8 cellular contexts compared by ENCODE assay signal in genomic region chr17:49229805-49230600, GRCh38. TPM values are rescaled to one million over a fixed set of nuclear protein-coding genes. Genes with fewer than 3 reads are reported as not detected.
DNase-seq lines count a peak whose midpoint lies in the region; ATAC-seq and TF ChIP-seq lines count a peak whose summit lies in the region.

No MANE protein-coding gene starts in this region.

- no peak for ATAC-seq in GM21717 (IDR thresholded peaks at IDR 0.05; ENCODE audit: unreplicated experiment)

- H3K4me3 Mint-ChIP-seq in CD4-positive, alpha-beta memory T cell: peak overlapping the region; percentile 64 to 95 (median 83)
- H3K4me3 Mint-ChIP-seq in IgD-negative memory B cell: peak overlapping the region; percentile 81 to 93 (median 88)
- peak overlapping the region; percentile 82 for H3K4me3 Mint-ChIP-seq in nephron progenitor cell

- H3K9ac ChIP-seq in duodenal mucosa (ENCODE audit: low read depth in 1 of 2, low read length in 2 of 2): no peak overlapping the region

- peaks cover 8 to 24% (median 13%) of the 10 kb centered on the region in 4 donors for H3K4me1 Mint-ChIP-seq in CD4-positive, alpha-beta memory T cell
- peaks cover 6 to 14% (median 11%) of the 10 kb centered on the region in 3 donors for H3K4me1 Mint-ChIP-seq in IgD-negative memory B cell
- peaks cover 28% of the 10 kb centered on the region for H3K4me1 Mint-ChIP-seq in nephron progenitor cell

- no peaks in the 10 kb centered on the region for H3K9me3 ChIP-seq in CD4-positive, alpha-beta memory T cell (ENCODE audit: control insufficient read depth in 1 of 2, low read length in 2 of 2)
- H3K9me3 ChIP-seq in duodenal mucosa (ENCODE audit: control insufficient read depth in 1 of 2, low read length in 2 of 2): no peaks in the 10 kb centered on the region

- H3K36me3 ChIP-seq in CD4-positive, alpha-beta memory T cell (ENCODE audit: insufficient read depth, low read length): no peaks in the 10 kb centered on the region
- no peaks in the 10 kb centered on the region for H3K36me3 ChIP-seq in duodenal mucosa (ENCODE audit: control insufficient read depth in 1 of 2, insufficient read depth in 2 of 2, low read length in 2 of 2)

- no peak for TF ChIP-seq CTCF in nephron progenitor cell (IDR thresholded peaks at IDR 0.05)

- peaks cover 7 to 12% of the 10 kb centered on the region in 2 donors for H3K27me3 Mint-ChIP-seq in CD4-positive, alpha-beta memory T cell
- H3K27me3 Mint-ChIP-seq in IgD-negative memory B cell: peaks cover 16% of the 10 kb centered on the region
- H3K27me3 Mint-ChIP-seq in nephron progenitor cell (ENCODE audit: low read depth, poor library complexity): peaks cover 61% of the 10 kb centered on the region

- H3K4me3 ChIP-seq in CD4-positive, alpha-beta memory T cell (ENCODE audit: low read length in 2 of 2): peak overlapping the region; percentile 62 to 88
- peak overlapping the region; percentile 82 to 92 for H3K4me3 ChIP-seq in duodenal mucosa (ENCODE audit: low read depth in 1 of 2, low read length in 2 of 2)

- CTCF ChIA-PET in CD4-positive, alpha-beta memory T cell (lab: Charles Lee; ENCODE audit: partially characterized antibody): interaction anchor here (0.7 to 13.8 kb wide), 7 partner anchors 10 to 327 kb away, joined by 3 to 315 read pairs (median 6); no protein-coding TSS in a partner anchor

- no peak for DNase-seq in CD4-positive, alpha-beta memory T cell
- DNase-seq in nephron progenitor cell: peak; percentile 26
- DNase-seq in AG08395 (ENCODE audit: low spot score): no peak
- DNase-seq in inferior parietal cortex (ENCODE audit: extremely low spot score): no peak
- no peak for DNase-seq in SKM-1 (lab: John Stamatoyannopoulos, UW; ENCODE audit: unreplicated experiment)

- peaks cover 22% of the 10 kb centered on the region for H3K4me1 ChIP-seq in CD4-positive, alpha-beta memory T cell (ENCODE audit: insufficient read depth, low read length)
- peaks cover 6 to 28% of the 10 kb centered on the region in 2 donors for H3K4me1 ChIP-seq in duodenal mucosa (ENCODE audit: control insufficient read depth in 1 of 2, insufficient read depth in 2 of 2, low read length in 2 of 2)

- H3K27me3 ChIP-seq in CD4-positive, alpha-beta memory T cell (ENCODE audit: insufficient read depth, low read length): peaks cover 16% of the 10 kb centered on the region
- peaks cover 6 to 48% of the 10 kb centered on the region in 2 donors for H3K27me3 ChIP-seq in duodenal mucosa (ENCODE audit: control insufficient read depth in 1 of 2, insufficient read depth in 2 of 2, low read length in 2 of 2)

- H3K27ac ChIP-seq in CD4-positive, alpha-beta memory T cell (ENCODE audit: low read depth, low read length): no peak overlapping the region
- no peak overlapping the region for H3K27ac ChIP-seq in duodenal mucosa (ENCODE audit: low read depth, low read length)

- no peaks in the 10 kb centered on the region for H3K36me3 Mint-ChIP-seq in CD4-positive, alpha-beta memory T cell
- no peaks in the 10 kb centered on the region for H3K36me3 Mint-ChIP-seq in IgD-negative memory B cell
- no peaks in the 10 kb centered on the region for H3K36me3 Mint-ChIP-seq in nephron progenitor cell (ENCODE audit: low read depth)

- H3K27ac Mint-ChIP-seq in CD4-positive, alpha-beta memory T cell: peak overlapping the region in 6 of 7 donors; percentile 8 to 74 (median 67)
- H3K27ac Mint-ChIP-seq in IgD-negative memory B cell: peak overlapping the region in 1 of 3 donors; percentile 6
- H3K27ac Mint-ChIP-seq in nephron progenitor cell: no peak overlapping the region

- H3K9me3 Mint-ChIP-seq in CD4-positive, alpha-beta memory T cell: no peaks in the 10 kb centered on the region
- H3K9me3 Mint-ChIP-seq in IgD-negative memory B cell (no peaks in the 10 kb centered on the region), nephron progenitor cell (no peaks in the 10 kb centered on the region)

- POLR2A ChIA-PET in CD4-positive, alpha-beta memory T cell (lab: Charles Lee; ENCODE audit: partially characterized antibody): interaction anchor here (0.7 to 2.8 kb wide), 5 partner anchors 12 to 321 kb away, joined by 3 to 24 read pairs (median 5); partner anchors contain the start of genes ABI3 and GNGT2

- intact Hi-C loops in CD4-positive, alpha-beta memory T cell (cut with micrococcal nuclease): loop anchor here (2.0 kb wide), 1 partner anchor 551 kb away; no protein-coding TSS in a partner anchor

RNA-seq across cellular contexts. Expression of gene PHOSPHO1, which starts 0.6 kb away (rescaled TPM):
- total RNA-seq in CD4-positive, alpha-beta memory T cell: not detected
- under 1 TPM; 0.10 to 0.29 TPM for polyA plus RNA-seq in CD4-positive, alpha-beta memory T cell
- polyA plus RNA-seq in IgD-negative memory B cell: 1.0 TPM

RNA-seq across cellular contexts. Expression of gene ABI3, which starts 19.5 kb away (rescaled TPM):
- 10 to 100 TPM in 1 of 2 experiments, 1 to 10 TPM in 1; 9.5 to 11.5 TPM for total RNA-seq in CD4-positive, alpha-beta memory T cell
- 10 to 100 TPM; 14.3 to 24.5 TPM for polyA plus RNA-seq in CD4-positive, alpha-beta memory T cell
- 34.2 TPM for polyA plus RNA-seq in IgD-negative memory B cell

RNA-seq across cellular contexts. Expression of gene GNGT2, which starts 19.6 kb away (rescaled TPM):
- total RNA-seq in CD4-positive, alpha-beta memory T cell: 1 to 10 TPM; 2.9 to 3.3 TPM
- polyA plus RNA-seq in CD4-positive, alpha-beta memory T cell: 1 to 10 TPM; 6.9 to 8.2 TPM
- 10.3 TPM for polyA plus RNA-seq in IgD-negative memory B cell
